8 cellular contexts compared by ENCODE assay signal in the genomic region with DNA sequence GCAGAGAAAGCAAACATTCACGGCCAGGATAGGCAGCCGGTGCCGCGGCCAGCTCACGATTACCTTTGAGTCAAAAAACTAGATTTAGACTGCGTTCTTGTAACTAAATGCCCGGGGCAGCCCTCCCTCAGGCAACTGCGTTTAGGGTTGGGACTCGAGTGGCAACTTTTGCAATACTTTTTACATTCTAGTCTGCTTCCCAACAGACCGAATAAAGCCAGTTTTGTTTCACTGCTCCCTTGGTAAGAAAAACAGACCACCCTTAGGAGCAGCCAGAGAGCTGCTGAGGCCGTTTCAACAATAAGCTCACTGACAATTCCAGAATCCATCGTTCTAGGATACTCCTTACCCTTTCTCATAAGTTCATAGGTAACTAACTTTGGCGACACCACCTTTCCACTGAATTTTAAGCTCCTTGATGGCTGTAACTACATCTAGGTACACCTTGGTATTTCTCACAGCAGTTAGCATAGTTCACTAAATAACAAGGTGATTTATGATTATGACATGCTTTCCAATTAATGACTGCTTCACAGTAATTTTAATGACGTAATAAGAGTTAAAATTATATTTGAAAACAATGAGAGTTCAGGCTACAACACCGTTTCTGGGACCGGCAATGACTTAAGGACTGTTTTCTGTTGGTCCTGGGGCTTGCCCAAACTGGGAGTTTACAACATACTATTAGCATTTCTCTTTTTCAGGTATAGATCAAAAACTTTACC. TPM values are rescaled to one million over a fixed set of nuclear protein-coding genes. Genes with fewer than 3 reads are reported as not detected.
A peak's percentile ranks its signal among the peaks of the same experiment; 100 is the strongest.
DNase-seq lines count a peak whose midpoint lies in the region; ATAC-seq and TF ChIP-seq lines count a peak whose summit lies in the region.

No MANE protein-coding gene starts in this region.

- peak overlapping the region; percentile 97 for H3K4me3 Mint-ChIP-seq in memory B cell
- H3K4me3 Mint-ChIP-seq in type B pancreatic cell: peak overlapping the region; percentile 96

- H3K36me3 Mint-ChIP-seq in memory B cell (no peaks in the 10 kb centered on the region), type B pancreatic cell (no peaks in the 10 kb centered on the region)

- POLR2A ChIA-PET in Panc1 (lab: Charles Lee): interaction anchor here (0.7 to 1.0 kb wide), 3 partner anchors 11 to 47 kb away, joined by 3 to 4 read pairs (median 3); no protein-coding TSS in a partner anchor

- DNase-seq in activated CD8-positive, alpha-beta memory T cell treated with anti-CD3 and anti-CD28 coated beads for 48 hours (ENCODE audit: low read depth in 2 of 3, low spot score in 2 of 3): peak in 2 of 3 experiments; percentile 4 to 16
- no peak for DNase-seq in activated CD8-positive, alpha-beta memory T cell treated with anti-CD3 and anti-CD28 coated beads, Interleukin-2, amount 50 U/mL, for 4 hours
- no peak for DNase-seq in Panc1 (ENCODE audit: low read depth, low spot score)
- DNase-seq in dedifferentiated amniotic fluid mesenchymal stem cell (ENCODE audit: extremely low spot score): peak; percentile 49
- DNase-seq in memory B cell (ENCODE audit: low spot score in 2 of 2): no peak
- no peak for DNase-seq in type B pancreatic cell (ENCODE audit: extremely low spot score, unreplicated experiment)
- DNase-seq in T1000 (lab: John Stamatoyannopoulos, UW): no peak

- H3K4me1 Mint-ChIP-seq in memory B cell: peaks cover 23% of the 10 kb centered on the region
- H3K4me1 Mint-ChIP-seq in type B pancreatic cell (ENCODE audit: unreplicated experiment): peaks cover 13% of the 10 kb centered on the region

- peak overlapping the region; percentile 100 for H3K27ac ChIP-seq in Panc1 (ENCODE audit: low read length)

- CTCF ChIA-PET in Panc1 (lab: Charles Lee): no interaction called here

- ATAC-seq in Panc1 (peak; percentile 6), memory B cell (ENCODE audit: low read depth) (peak; percentile 0), HG02852 (IDR thresholded peaks at IDR 0.05; ENCODE audit: unreplicated experiment) (no peak)

- no peak for TF ChIP-seq CTCF in Panc1 (IDR thresholded peaks at IDR 0.05)
- no peak for TF ChIP-seq CTCF in type B pancreatic cell (conservative IDR thresholded peaks at IDR 0.05)

- H3K4me1 ChIP-seq in Panc1 (ENCODE audit: control insufficient read depth, insufficient read depth, low read length): peaks cover 19% of the 10 kb centered on the region

- no peaks in the 10 kb centered on the region for H3K27me3 ChIP-seq in Panc1 (ENCODE audit: control insufficient read depth, insufficient read depth, low read length)

- H3K9me3 Mint-ChIP-seq in memory B cell (no peaks in the 10 kb centered on the region), type B pancreatic cell (no peaks in the 10 kb centered on the region)

- peak overlapping the region; percentile 99 for H3K27ac Mint-ChIP-seq in memory B cell
- peak overlapping the region; percentile 97 for H3K27ac Mint-ChIP-seq in type B pancreatic cell

- H3K9me3 ChIP-seq in Panc1 (ENCODE audit: control insufficient read depth, insufficient read depth, low read depth, low read length): no peaks in the 10 kb centered on the region

- peaks cover 2% of the 10 kb centered on the region; the same call in 1 of the 2 replicates for H3K36me3 ChIP-seq in Panc1 (ENCODE audit: control insufficient read depth, insufficient read depth, low read length)

- in situ Hi-C loops in Panc1 (cut with HindIII; ENCODE audit: low pct_unique_long_range_greater_than_20kb, low sequenced_read_pairs): no loop called here

- H3K27me3 Mint-ChIP-seq in memory B cell (no peaks in the 10 kb centered on the region), type B pancreatic cell (no peaks in the 10 kb centered on the region)

- TSS peak; percentile 99 for BruUV-seq in Panc1 (replicated peaks; lab: Mats Ljungman, UMichigan)

- H3K4me3 ChIP-seq in Panc1 (ENCODE audit: low read depth in 2 of 2, low read length in 2 of 2): peak overlapping the region; percentile 87 to 92

- intact Hi-C loops in Panc1 (cut with micrococcal nuclease; ENCODE audit: unreplicated experiment): no loop called here

RNA-seq across cellular contexts. Expression of a gene that starts 0.9 kb away (rescaled TPM):
- total RNA-seq in Panc1 (2021; ENCODE audit: unreplicated experiment) (25.0 TPM), type B pancreatic cell (ENCODE audit: low replicate concordance) (15.6 and 23.4 TPM in 2 replicates)
- polyA plus RNA-seq in Panc1 (2012; ENCODE audit: insufficient read length): 6.7 TPM

Comparison
In these comparisons a context has a peak if more than half of its experiments do, and no peak if none do; other contexts are left out.
1. DNase-seq: peak in activated CD8-positive, alpha-beta memory T cell treated with anti-CD3 and anti-CD28 coated beads for 48 hours (2 of 3) and dedifferentiated amniotic fluid mesenchymal stem cell (single experiment); none in activated CD8-positive, alpha-beta memory T cell treated with anti-CD3 and anti-CD28 coated beads, Interleukin-2, amount 50 U/mL, for 4 hours (single experiment), Panc1 (single experiment), memory B cell (0 of 2), type B pancreatic cell (single experiment) and T1000 (single experiment).